Comparison of ENCODE assay signal across 17 cellular contexts in the genomic region with DNA sequence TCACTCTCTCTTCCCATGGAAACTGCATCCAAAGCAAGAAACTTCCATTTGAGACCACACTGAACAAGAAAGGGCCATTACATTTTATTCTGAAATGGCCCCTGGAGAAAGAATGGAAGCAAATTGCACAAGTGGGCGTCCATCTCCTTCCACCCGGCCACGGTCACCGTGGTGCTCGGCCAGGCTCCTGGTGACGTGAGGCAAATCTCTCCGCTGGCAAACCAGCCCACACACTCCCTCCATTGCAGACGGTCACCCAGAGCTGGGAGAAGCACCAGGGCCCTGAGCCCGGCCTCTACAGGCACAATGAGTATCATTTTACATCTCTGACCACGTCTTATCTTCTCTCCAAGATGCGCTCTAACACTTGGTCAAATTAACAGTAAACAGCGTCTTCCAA.
A peak's percentile ranks its signal among the peaks of the same experiment; 100 is the strongest.
DNase-seq lines count a peak whose midpoint lies in the region; ATAC-seq lines count a peak whose summit lies in the region.
"Had no signal": no experiment of that assay in that cellular context is flagged by ENCODE, and none has a peak within 500 bp of the region (broad histone marks: within the 10 kb centered on the region; RNA-seq: fewer than 3 reads in every experiment).

No MANE protein-coding gene starts in this region.

- no peak overlapping the region for H2BK120ac ChIP-seq in neuronal stem cell (ENCODE audit: low read depth, low read length)

- H3K27ac Mint-ChIP-seq in dendritic cell treated with granulocyte-macrophage colony-stimulating factor and Interleukin-4, amounts not matched to agents 40 ng/mL and 50 ng/mL, for 4 days, result peak overlapping the region; percentile 31
- no peak overlapping the region for H3K27ac Mint-ChIP-seq in stimulated activated effector memory CD8-positive, alpha-beta T cell treated with anti-CD3 and anti-CD28 coated beads, Interleukin-12 subunit alpha, Interleukin-12 subunit beta, amount 100 ng/mL, for 72 hours
- H3K27ac Mint-ChIP-seq: CD4-positive, alpha-beta T cell; GM23338; H9 had no signal

- intact Hi-C loops in dendritic cell treated with granulocyte-macrophage colony-stimulating factor and Interleukin-4, amounts not matched to agents 40 ng/mL and 50 ng/mL, for 4 days (cut with micrococcal nuclease), result no loop called here

- WGBS in neuronal stem cell (ENCODE audit: extremely low coverage in 2 of 2, insufficient read length in 2 of 2, insufficient replicate concordance in 1 of 2), 2 donors, result no CpG with 5 or more reads among the region's 12 CpGs

- H4K91ac ChIP-seq in neuronal stem cell (ENCODE audit: low read depth, low read length, poor library complexity), result no peak overlapping the region

- H3K4me1 Mint-ChIP-seq in dendritic cell treated with granulocyte-macrophage colony-stimulating factor and Interleukin-4, amounts not matched to agents 40 ng/mL and 50 ng/mL, for 4 days (ENCODE audit: low read depth), result peaks cover 75% of the 10 kb centered on the region
- peaks cover 7% of the 10 kb centered on the region for H3K4me1 Mint-ChIP-seq in stimulated activated effector memory CD8-positive, alpha-beta T cell treated with anti-CD3 and anti-CD28 coated beads, Interleukin-12 subunit alpha, Interleukin-12 subunit beta, amount 100 ng/mL, for 72 hours

- no peak overlapping the region for H3K18ac ChIP-seq in neuronal stem cell (ENCODE audit: low read length)

- H3K4me2 ChIP-seq in BLaER1 treated with 17β-estradiol and CSF1 and Interleukin-3, amounts not matched to agents 10 nM and 100 nM, result peak overlapping the region; percentile 85 to 100 (median 94); a peak in 21 of 22 replicates
- H3K4me2 ChIP-seq in neuronal stem cell (ENCODE audit: insufficient read depth, low read length, poor library complexity, severe bottlenecking), result no peak overlapping the region
- H3K4me2 ChIP-seq: GM23338 had no signal

- no peak overlapping the region for H2AFZ ChIP-seq in neuronal stem cell (ENCODE audit: low read length)
- H2AFZ ChIP-seq: GM23338 had no signal

- H3K23ac ChIP-seq in neuronal stem cell (ENCODE audit: low read depth, low read length, poor library complexity), result no peak overlapping the region

- H2AK5ac ChIP-seq in neuronal stem cell (ENCODE audit: low read depth, low read length), result peak overlapping the region; percentile 67

- no peaks in the 10 kb centered on the region for H3K27me3 ChIP-seq in BLaER1 treated with 17β-estradiol and CSF1 and Interleukin-3, amounts not matched to agents 10 nM and 100 nM
- peaks cover 0 to 30% (median 0%) of the 10 kb centered on the region in 3 experiments for H3K27me3 ChIP-seq in neuronal stem cell (ENCODE audit: control insufficient read depth in 3 of 3, insufficient read depth in 3 of 3, low read depth in 1 of 3, low read length in 3 of 3)

- peak; percentile 24 for DNase-seq in activated effector memory CD4-positive, alpha-beta T cell treated with anti-CD3 and anti-CD28 coated beads, Interleukin-2, amount 50 U/mL, for 16 hours
- DNase-seq in activated effector memory CD4-positive, alpha-beta T cell treated with Interleukin-2 at 50 U/mL for 16 hours, result no peak
- DNase-seq in neuronal stem cell (ENCODE audit: low spot score) (no peak), retina (no peak), NCI-H2029 treated with DMSO at 0.1 percent for 48 hours (lab: John Stamatoyannopoulos, UW) (no peak)
- DNase-seq in stimulated activated effector memory CD8-positive, alpha-beta T cell treated with anti-CD3 and anti-CD28 coated beads, Interleukin-12 subunit alpha, Interleukin-12 subunit beta, amount 100 ng/mL, for 72 hours (ENCODE audit: low spot score in 2 of 2), result no peak
- DNase-seq: 8988T; AML-193; C1 segment of cervical spinal cord; Calu3; CD4-positive, alpha-beta T cell; DMS79; H9 had no signal

- H3K14ac ChIP-seq in neuronal stem cell (ENCODE audit: low read length), result no peak overlapping the region

- H4K20me1 ChIP-seq in BLaER1 treated with 17β-estradiol and CSF1 and Interleukin-3, amounts not matched to agents 10 nM and 100 nM, result peaks cover 0 to 16% (median 0%) of the 10 kb centered on the region in 11 experiments; a peak in 5 of 22 replicates

- no peak overlapping the region for H3K27ac ChIP-seq in BLaER1 treated with 17β-estradiol and CSF1 and Interleukin-3, amounts not matched to agents 10 nM and 100 nM
- H3K27ac ChIP-seq in neuronal stem cell (replicated peaks; ENCODE audit: low read length), result no peak overlapping the region

- H3K4ac ChIP-seq in neuronal stem cell (ENCODE audit: low read length), result no peak overlapping the region

- no peaks in the 10 kb centered on the region for H3K36me3 Mint-ChIP-seq in dendritic cell treated with granulocyte-macrophage colony-stimulating factor and Interleukin-4, amounts not matched to agents 40 ng/mL and 50 ng/mL, for 4 days (ENCODE audit: low read depth)
- no peaks in the 10 kb centered on the region for H3K36me3 Mint-ChIP-seq in stimulated activated effector memory CD8-positive, alpha-beta T cell treated with anti-CD3 and anti-CD28 coated beads, Interleukin-12 subunit alpha, Interleukin-12 subunit beta, amount 100 ng/mL, for 72 hours

- no peak overlapping the region for H3K4me3 Mint-ChIP-seq in dendritic cell treated with granulocyte-macrophage colony-stimulating factor and Interleukin-4, amounts not matched to agents 40 ng/mL and 50 ng/mL, for 4 days
- H3K4me3 Mint-ChIP-seq in stimulated activated effector memory CD8-positive, alpha-beta T cell treated with anti-CD3 and anti-CD28 coated beads, Interleukin-12 subunit alpha, Interleukin-12 subunit beta, amount 100 ng/mL, for 72 hours, result no peak overlapping the region
- H3K4me3 Mint-ChIP-seq: CD4-positive, alpha-beta T cell; GM23338; H9 had no signal

- no peak overlapping the region for H2BK12ac ChIP-seq in neuronal stem cell (ENCODE audit: low read length)

- peaks cover 80 to 83% (median 82%) of the 10 kb centered on the region in 10 experiments for H3K4me1 ChIP-seq in BLaER1 treated with 17β-estradiol and CSF1 and Interleukin-3, amounts not matched to agents 10 nM and 100 nM
- H3K4me1 ChIP-seq in neuronal stem cell (ENCODE audit: control insufficient read depth in 2 of 2, insufficient read depth in 1 of 2, low read depth in 1 of 2, low read length in 2 of 2), result peaks cover 2 to 4% of the 10 kb centered on the region in 2 donors

- H3K9ac ChIP-seq in BLaER1 treated with 17β-estradiol and CSF1 and Interleukin-3, amounts not matched to agents 10 nM and 100 nM, result no peak overlapping the region
- H3K9ac ChIP-seq in neuronal stem cell (ENCODE audit: low read depth, low read length, poor library complexity), result no peak overlapping the region

- ATAC-seq in stimulated activated effector memory CD8-positive, alpha-beta T cell treated with anti-CD3 and anti-CD28 coated beads, Interleukin-12 subunit alpha, Interleukin-12 subunit beta, amount 100 ng/mL, for 72 hours, result no peak
- ATAC-seq: GM12878, GM23338 had no signal

- no peak overlapping the region for H3K4me3 ChIP-seq in BLaER1 treated with 17β-estradiol and CSF1 and Interleukin-3, amounts not matched to agents 10 nM and 100 nM
- H3K4me3 ChIP-seq in neuronal stem cell (ENCODE audit: low read length in 2 of 2), result no peak overlapping the region
- H3K4me3 ChIP-seq: GM12878, GM23338 had no signal

- no peak overlapping the region for H2BK5ac ChIP-seq in neuronal stem cell (ENCODE audit: low read length)

- no peaks in the 10 kb centered on the region for H3K79me1 ChIP-seq in neuronal stem cell (ENCODE audit: low read depth, low read length)

- peaks cover 0 to 5% (median 0%) of the 10 kb centered on the region in 11 experiments; a peak in 2 of 22 replicates for H3K9me3 ChIP-seq in BLaER1 treated with 17β-estradiol and CSF1 and Interleukin-3, amounts not matched to agents 10 nM and 100 nM (replicated peaks in 1 of 11)
- no peaks in the 10 kb centered on the region for H3K9me3 ChIP-seq in neuronal stem cell (replicated peaks in 1 of 2; ENCODE audit: control insufficient read depth in 2 of 2, insufficient read depth in 1 of 2, low read depth in 1 of 2, low read length in 2 of 2)

- H3K9me3 Mint-ChIP-seq in dendritic cell treated with granulocyte-macrophage colony-stimulating factor and Interleukin-4, amounts not matched to agents 40 ng/mL and 50 ng/mL, for 4 days, result no peaks in the 10 kb centered on the region
- H3K9me3 Mint-ChIP-seq in stimulated activated effector memory CD8-positive, alpha-beta T cell treated with anti-CD3 and anti-CD28 coated beads, Interleukin-12 subunit alpha, Interleukin-12 subunit beta, amount 100 ng/mL, for 72 hours, result no peaks in the 10 kb centered on the region
- H3K9me3 Mint-ChIP-seq: CD4-positive, alpha-beta T cell; GM23338; H9 had no signal

- peaks cover 25% of the 10 kb centered on the region for H3K27me3 Mint-ChIP-seq in dendritic cell treated with granulocyte-macrophage colony-stimulating factor and Interleukin-4, amounts not matched to agents 40 ng/mL and 50 ng/mL, for 4 days

- no peak overlapping the region for H4K8ac ChIP-seq in neuronal stem cell (ENCODE audit: low read depth, low read length)

- H3K36me3 ChIP-seq in BLaER1 treated with 17β-estradiol and CSF1 and Interleukin-3, amounts not matched to agents 10 nM and 100 nM, result no peaks in the 10 kb centered on the region
- H3K36me3 ChIP-seq in neuronal stem cell (replicated peaks in 1 of 2; ENCODE audit: control insufficient read depth in 2 of 2, insufficient read depth in 2 of 2, low read length in 2 of 2), result no peaks in the 10 kb centered on the region

- no peak overlapping the region for H2BK15ac ChIP-seq in neuronal stem cell (ENCODE audit: low read length)
